In genomic region chr18:10060469-10060782, GRCh38 we compare ENCODE assay signal across 19 cellular contexts.
DNase-seq lines count a peak whose midpoint lies in the region; ATAC-seq and TF ChIP-seq lines count a peak whose summit lies in the region.
"Had no signal": no experiment of that assay in that cellular context is flagged by ENCODE, and none has a peak within 500 bp of the region (broad histone marks: within the 10 kb centered on the region; RNA-seq: fewer than 3 reads in every experiment).

No MANE protein-coding gene starts in this region.

- H3K27ac Mint-ChIP-seq in glutamatergic neuron (ENCODE audit: unreplicated experiment) (peak overlapping the region; percentile 87), neural crest cell (ENCODE audit: unreplicated experiment) (peak overlapping the region; percentile 36), T-helper 17 cell (no peak overlapping the region)
- H3K27ac Mint-ChIP-seq: activated B cell treated with CpG ODN at 0.5 μM for 24 hours; activated T-helper 2 cell treated with anti-CD3 and anti-CD28 coated beads, Interferon-gamma antibody, Interleukin-2, Interleukin-4, amounts not matched to agents 10 μg/mL and 5 μg/mL and 100 μg/mL, durations not matched to agents 14 hours and 24 hours and 36 hours; CD4-positive, alpha-beta memory T cell; stimulated activated naive B cell treated with anti-CD40 and anti-IgM and Interleukin-4, amounts not matched to agents 10 μg/mL and 1 μg/mL and 100 μg/mL, for 72 hours; T-helper 1 cell treated with Interleukin-12 subunit alpha and Interleukin-12 subunit beta and Interleukin-4 antibody, amounts not matched to agents 30 μg/mL and 1 μg/mL, for 36 hours had no signal

- peak; percentile 7 for ATAC-seq in Right ventricle myocardium superior (ENCODE audit: poor library complexity)
- ATAC-seq in left cardiac atrium, result no peak
- ATAC-seq in T-helper 17 cell, result no peak
- no peak for ATAC-seq in HG03095 (IDR thresholded peaks at IDR 0.05; ENCODE audit: unreplicated experiment)
- ATAC-seq: pancreas; stimulated activated naive B cell treated with anti-CD40 and anti-IgM and Interleukin-4, amounts not matched to agents 10 μg/mL and 1 μg/mL and 100 μg/mL, for 72 hours had no signal

- H3K27me3 Mint-ChIP-seq in glutamatergic neuron (ENCODE audit: unreplicated experiment) (peaks cover 3% of the 10 kb centered on the region), neural crest cell (ENCODE audit: low read depth) (no peaks in the 10 kb centered on the region), T-helper 17 cell (peaks cover 26% of the 10 kb centered on the region)

- H3K36me3 ChIP-seq in uterus, result no peaks in the 10 kb centered on the region
- H3K36me3 ChIP-seq: pancreas had no signal

- no peaks in the 10 kb centered on the region for H3K27me3 ChIP-seq in uterus
- H3K27me3 ChIP-seq: pancreas had no signal

- intact Hi-C loops in Right ventricle myocardium superior (cut with DNase I), result no loop called here
- intact Hi-C loops in left cardiac atrium (cut with DNase I), result no loop called here
- intact Hi-C loops in uterus (cut with DNase I; ENCODE audit: low total_unique reads), result no loop called here

- no peak overlapping the region for H3K4me3 ChIP-seq in uterus
- H3K4me3 ChIP-seq: pancreas had no signal

- H3K36me3 Mint-ChIP-seq in glutamatergic neuron (ENCODE audit: unreplicated experiment) (no peaks in the 10 kb centered on the region), neural crest cell (ENCODE audit: low read depth) (no peaks in the 10 kb centered on the region), T-helper 17 cell (ENCODE audit: low read depth) (no peaks in the 10 kb centered on the region)
- H3K36me3 Mint-ChIP-seq: CD4-positive, alpha-beta memory T cell; stimulated activated naive B cell treated with anti-CD40 and anti-IgM and Interleukin-4, amounts not matched to agents 10 μg/mL and 1 μg/mL and 100 μg/mL, for 72 hours had no signal

- H3K27ac ChIP-seq in uterus, result peak overlapping the region; percentile 47 to 55
- H3K27ac ChIP-seq: pancreas had no signal

- H3K4me1 ChIP-seq in uterus, result peaks cover 8% of the 10 kb centered on the region in 2 donors

- peaks cover 6% of the 10 kb centered on the region for H3K9me3 Mint-ChIP-seq in glutamatergic neuron (ENCODE audit: unreplicated experiment)
- H3K9me3 Mint-ChIP-seq in neural crest cell, result no peaks in the 10 kb centered on the region
- H3K9me3 Mint-ChIP-seq: activated B cell treated with CpG ODN at 0.5 μM for 24 hours; activated T-helper 2 cell treated with anti-CD3 and anti-CD28 coated beads, Interferon-gamma antibody, Interleukin-2, Interleukin-4, amounts not matched to agents 10 μg/mL and 5 μg/mL and 100 μg/mL, durations not matched to agents 14 hours and 24 hours and 36 hours; stimulated activated naive B cell treated with anti-CD40 and anti-IgM and Interleukin-4, amounts not matched to agents 10 μg/mL and 1 μg/mL and 100 μg/mL, for 72 hours; T-helper 1 cell treated with Interleukin-12 subunit alpha and Interleukin-12 subunit beta and Interleukin-4 antibody, amounts not matched to agents 30 μg/mL and 1 μg/mL, for 36 hours had no signal

- TF ChIP-seq POLR2A in uterus (IDR thresholded peaks at IDR 0.05), result no peak

- TF ChIP-seq CTCF in glutamatergic neuron (IDR thresholded peaks at IDR 0.05; ENCODE audit: partially characterized antibody, unreplicated experiment) (no peak), neural crest cell (conservative IDR thresholded peaks at IDR 0.05) (no peak), uterus (IDR thresholded peaks at IDR 0.05) (no peak)

- H3K4me3 Mint-ChIP-seq in glutamatergic neuron (ENCODE audit: unreplicated experiment) (no peak overlapping the region), neural crest cell (peak overlapping the region; percentile 21), T-helper 17 cell (no peak overlapping the region)
- H3K4me3 Mint-ChIP-seq: activated B cell treated with CpG ODN at 0.5 μM for 24 hours; CD4-positive, alpha-beta memory T cell; T-helper 1 cell treated with Interleukin-12 subunit alpha and Interleukin-12 subunit beta and Interleukin-4 antibody, amounts not matched to agents 30 μg/mL and 1 μg/mL, for 36 hours had no signal

- DNase-seq in Right ventricle myocardium superior (peak; percentile 55), left cardiac atrium (no peak), glutamatergic neuron (no peak), neural crest cell (ENCODE audit: low read depth, low spot score) (no peak), uterus (no peak), T-helper 17 cell (no peak), epidermal melanocyte (ENCODE audit: insufficient read length, low spot score) (no peak)
- DNase-seq: activated B cell treated with CpG ODN at 0.5 μM for 24 hours; amniotic stem cell; CD4-positive, alpha-beta memory T cell; NCI-H1417 treated with DMSO at 0.1 percent for 48 hours; NCI-H2227 treated with DMSO at 0.1 percent for 48 hours; NK-92 treated with Interleukin-12 subunit alpha and Interleukin-12 subunit beta, amount 100 ng/mL, for 24 hours; pancreas; RPMI8226; stimulated activated naive B cell treated with anti-CD40 and anti-IgM and Interleukin-4, amounts not matched to agents 10 μg/mL and 1 μg/mL and 100 μg/mL, for 72 hours had no signal

- H3K9me3 ChIP-seq in uterus (no peaks in the 10 kb centered on the region), T-helper 17 cell (ENCODE audit: control insufficient read depth, low read length, poor library complexity, severe bottlenecking) (no peaks in the 10 kb centered on the region)
- H3K9me3 ChIP-seq: pancreas had no signal

- peaks cover 50% of the 10 kb centered on the region for H3K4me1 Mint-ChIP-seq in glutamatergic neuron (ENCODE audit: low read depth, unreplicated experiment)
- H3K4me1 Mint-ChIP-seq in neural crest cell, result peaks cover 43% of the 10 kb centered on the region
- H3K4me1 Mint-ChIP-seq in T-helper 17 cell, result no peaks in the 10 kb centered on the region
- H3K4me1 Mint-ChIP-seq: CD4-positive, alpha-beta memory T cell had no signal
